Comparison of ENCODE assay signal across 1 cellular context in the genomic region with DNA sequence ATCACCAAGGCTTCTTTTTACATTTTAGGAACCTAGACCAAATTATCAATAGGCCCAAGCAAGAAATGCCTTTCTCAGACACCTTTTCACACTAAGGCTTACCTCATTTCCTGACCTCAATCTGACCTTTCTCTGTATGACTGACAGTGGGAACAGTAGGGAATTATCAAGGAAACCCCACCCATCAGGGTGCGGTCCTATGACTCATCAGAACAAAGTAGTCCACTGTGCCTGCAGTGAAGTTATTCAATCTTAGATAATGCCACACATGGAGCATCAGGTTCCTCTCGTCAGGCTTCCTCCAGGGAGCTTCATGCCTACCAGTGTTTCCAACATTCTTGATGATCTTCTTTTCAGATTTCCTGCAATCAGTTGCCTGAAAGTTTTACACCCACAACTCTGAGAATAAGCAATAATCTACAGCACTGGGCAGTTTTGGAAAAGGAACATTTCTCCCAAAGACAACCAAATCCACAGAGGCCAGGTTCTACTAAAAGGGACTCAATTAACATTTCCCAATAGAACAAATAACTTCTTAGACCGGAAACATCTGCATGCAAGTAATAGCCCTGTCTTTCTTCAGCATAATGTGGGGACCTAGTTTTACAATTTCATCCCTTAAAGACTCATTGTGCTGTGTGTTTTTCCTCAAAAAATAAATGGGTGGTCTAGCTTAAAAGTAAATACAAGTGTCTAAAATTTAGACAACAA.
TF ChIP-seq lines count a peak whose summit lies in the region.

No MANE protein-coding gene starts in this region.

TF ChIP-seq in Ishikawa, 13 proteins besides CTCF, POLR2A, EP300 and RAD21 (continued from another document):
- TF ChIP-seq REST (IDR thresholded peaks at IDR 0.05; ENCODE audit: low read depth) (no peak), FOXM1 (IDR thresholded peaks at IDR 0.05; ENCODE audit: borderline replicate concordance, low read depth) (peak; percentile 39; the same call in 1 of the 2 replicates), NFIC (IDR thresholded peaks at IDR 0.05) (0 out of 2 replicates have a peak, but pooled peaks have one; percentile 10), CEBPB (IDR thresholded peaks at IDR 0.05) (no peak), TCF12 (IDR thresholded peaks at IDR 0.05; ENCODE audit: low read depth) (no peak), YY1 (IDR thresholded peaks at IDR 0.05; ENCODE audit: low read depth) (no peak), TEAD4 (IDR thresholded peaks at IDR 0.05) (no peak), ZBTB7A (IDR thresholded peaks at IDR 0.05; ENCODE audit: low read depth) (no peak)
- TF ChIP-seq, protein P1, sequence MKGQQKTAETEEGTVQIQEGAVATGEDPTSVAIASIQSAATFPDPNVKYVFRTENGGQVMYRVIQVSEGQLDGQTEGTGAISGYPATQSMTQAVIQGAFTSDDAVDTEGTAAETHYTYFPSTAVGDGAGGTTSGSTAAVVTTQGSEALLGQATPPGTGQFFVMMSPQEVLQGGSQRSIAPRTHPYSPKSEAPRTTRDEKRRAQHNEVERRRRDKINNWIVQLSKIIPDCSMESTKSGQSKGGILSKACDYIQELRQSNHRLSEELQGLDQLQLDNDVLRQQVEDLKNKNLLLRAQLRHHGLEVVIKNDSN (IDR thresholded peaks at IDR 0.05) = no peak
- TF ChIP-seq, protein P2, sequence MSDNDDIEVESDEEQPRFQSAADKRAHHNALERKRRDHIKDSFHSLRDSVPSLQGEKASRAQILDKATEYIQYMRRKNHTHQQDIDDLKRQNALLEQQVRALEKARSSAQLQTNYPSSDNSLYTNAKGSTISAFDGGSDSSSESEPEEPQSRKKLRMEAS (IDR thresholded peaks at IDR 0.05) = no peak; the same call in 1 of the 2 replicates
